In genomic region chr6:166958926-166959861, GRCh38 we compare ENCODE assay signal across 10 cellular contexts. TPM values are rescaled to one million over a fixed set of nuclear protein-coding genes. Genes with fewer than 3 reads are reported as not detected.
A peak's percentile ranks its signal among the peaks of the same experiment; 100 is the strongest.
DNase-seq lines count a peak whose midpoint lies in the region; ATAC-seq, FAIRE-seq and TF ChIP-seq lines count a peak whose summit lies in the region.
"Had no signal": no experiment of that assay in that cellular context is flagged by ENCODE, and none has a peak within 500 bp of the region (broad histone marks: within the 10 kb centered on the region; RNA-seq: fewer than 3 reads in every experiment).

No MANE protein-coding gene starts in this region.

- no peak overlapping the region for H2BK20ac ChIP-seq in H1 (ENCODE audit: low read length)

- no peak overlapping the region for H2AK5ac ChIP-seq in H1 (ENCODE audit: low read depth, low read length)

- no peak overlapping the region for H3K4ac ChIP-seq in H1 (replicated peaks; ENCODE audit: insufficient read length, low read depth, low read length)

- H3F3A ChIP-seq in SU-DHL-6 (ENCODE audit: insufficient read depth): peaks cover 36% of the 10 kb centered on the region

- no peak overlapping the region for H3K23ac ChIP-seq in H1 (ENCODE audit: insufficient read length)

- H3K4me3 ChIP-seq in SU-DHL-6 (ENCODE audit: insufficient read depth, low read length, poor library complexity, severe bottlenecking) (peak overlapping the region; percentile 31), H1 (ENCODE audit: extremely low read depth in 1 of 4, insufficient read depth in 2 of 4, low read depth in 3 of 4, low read length in 4 of 4) (no peak overlapping the region), skeletal muscle tissue (ENCODE audit: low read length in 3 of 3) (no peak overlapping the region)

- no peaks in the 10 kb centered on the region for H3K9me3 ChIP-seq in SU-DHL-6 (ENCODE audit: insufficient read depth, low read length)
- H3K9me3 ChIP-seq in H1 (ENCODE audit: insufficient read depth in 2 of 2, low read depth in 1 of 2, low read length in 1 of 2): peaks cover 5 to 7% of the 10 kb centered on the region in 2 experiments; a peak in 1 of 4 replicates
- no peaks in the 10 kb centered on the region for H3K9me3 ChIP-seq in skeletal muscle tissue (ENCODE audit: control insufficient read depth in 3 of 3, low read length in 3 of 3)

- no peak overlapping the region for H2BK12ac ChIP-seq in H1 (ENCODE audit: low read depth, low read length)

- H3K79me2 ChIP-seq in SU-DHL-6 (ENCODE audit: insufficient read depth, low read length) (no peaks in the 10 kb centered on the region), H1 (ENCODE audit: control insufficient read depth in 1 of 2, insufficient read depth in 2 of 2, low read length in 2 of 2) (no peaks in the 10 kb centered on the region)

- ATAC-seq in GM21360 (IDR thresholded peaks at IDR 0.05; ENCODE audit: unreplicated experiment): no peak

- H2BK120ac ChIP-seq in H1 (replicated peaks; ENCODE audit: low read depth, low read length): no peak overlapping the region

- no peak overlapping the region for H2BK5ac ChIP-seq in H1 (ENCODE audit: low read depth, low read length)

- H3K4me2 ChIP-seq in SU-DHL-6 (ENCODE audit: low read depth, low read length, poor library complexity, severe bottlenecking) (peak overlapping the region; percentile 65), H1 (ENCODE audit: insufficient read depth in 1 of 2, low read depth in 2 of 2, low read length in 2 of 2) (no peak overlapping the region)

- H3K23me2 ChIP-seq in H1 (ENCODE audit: low read depth, low read length): peaks cover 17% of the 10 kb centered on the region; the same call in 1 of the 2 replicates

- H4K91ac ChIP-seq in H1 (replicated peaks; ENCODE audit: insufficient read length, low read length): no peak overlapping the region

- H4K8ac ChIP-seq in H1 (ENCODE audit: extremely low read depth, insufficient read depth, low read length): no peak overlapping the region

- no peak overlapping the region for H4K5ac ChIP-seq in H1 (ENCODE audit: insufficient read length, low read depth, low read length)

- CTCF ChIA-PET in H1 (lab: Charles Lee; ENCODE audit: partially characterized antibody): interaction anchor here (1.3 to 2.4 kb wide), 4 partner anchors 15 to 246 kb away, joined by 3 to 10 read pairs (median 6); no protein-coding TSS in a partner anchor

- H3K4me1 ChIP-seq in H1 (replicated peaks in 1 of 4; ENCODE audit: control insufficient read depth in 3 of 4, insufficient read depth in 4 of 4, low read length in 3 of 4) (peaks cover 2 to 12% (median 5%) of the 10 kb centered on the region in 4 experiments; a peak in 6 of 7 replicates), skeletal muscle tissue (ENCODE audit: control insufficient read depth in 3 of 3, insufficient read depth in 3 of 3, low read length in 3 of 3) (peaks cover 9 to 24% (median 14%) of the 10 kb centered on the region in 3 donors)

- H2AFZ ChIP-seq in SU-DHL-6 (ENCODE audit: low read depth, low read length, severe bottlenecking): peak overlapping the region; percentile 55
- no peak overlapping the region for H2AFZ ChIP-seq in H1 (ENCODE audit: low read length)

- FAIRE-seq in H1 (lab: Jason Lieb, UNC): no peak
- FAIRE-seq: keratinocyte had no signal

- 0 out of 2 replicates have a peak overlapping the region, but pooled peaks have one; percentile 81 for H2BK15ac ChIP-seq in H1 (ENCODE audit: low read length)

- no peak overlapping the region for H3K56ac ChIP-seq in H1 (replicated peaks; ENCODE audit: insufficient read length, low read depth, low read length)

- TF ChIP-seq EP300 in H1 (IDR thresholded peaks at IDR 0.05; ENCODE audit: borderline replicate concordance in 1 of 2, low read depth in 2 of 2, low read length in 2 of 2): no peak

- no peak overlapping the region for H3K14ac ChIP-seq in H1 (ENCODE audit: insufficient read length)

- 87% methylated on average over 11 of the region's 13 CpGs; no CpG with 5 or more reads in 1 of the 2 experiments for WGBS in H1 (ENCODE audit: extremely low coverage in 1 of 2, insufficient coverage in 1 of 2, insufficient read length in 1 of 2, insufficient replicate concordance in 2 of 2, low coverage in 1 of 2, low lambda C conversion rate in 2 of 2, missing lambda C conversion rate in 1 of 2), 2 experiments

- POLR2A ChIA-PET in H1 (lab: Charles Lee; ENCODE audit: partially characterized antibody): interaction anchor here (1.4 kb wide), 1 partner anchor 11 kb away, joined by 4 read pairs; no protein-coding TSS in a partner anchor

- no peak overlapping the region for H3K18ac ChIP-seq in H1 (ENCODE audit: extremely low read depth, low read length)

- no peaks in the 10 kb centered on the region for H3K79me1 ChIP-seq in H1 (ENCODE audit: low read depth, low read length)

- H3K36me3 ChIP-seq in SU-DHL-6 (ENCODE audit: low read length): no peaks in the 10 kb centered on the region
- H3K36me3 ChIP-seq in H1 (ENCODE audit: control insufficient read depth in 2 of 4, insufficient read depth in 4 of 4, low read length in 3 of 4): no peaks in the 10 kb centered on the region
- H3K36me3 ChIP-seq in skeletal muscle tissue (ENCODE audit: control insufficient read depth in 3 of 3, insufficient read depth in 3 of 3, low read length in 3 of 3): no peaks in the 10 kb centered on the region

- H3K9me2 ChIP-seq in SU-DHL-6 (replicated peaks; ENCODE audit: insufficient read depth, low read length): no peaks in the 10 kb centered on the region

- no peaks in the 10 kb centered on the region for H4K20me1 ChIP-seq in SU-DHL-6 (ENCODE audit: low read depth, low read length)
- H4K20me1 ChIP-seq in H1 (replicated peaks in 1 of 2; ENCODE audit: control insufficient read depth in 1 of 2, insufficient read depth in 2 of 2, low read length in 2 of 2): no peaks in the 10 kb centered on the region

- no peak for TF ChIP-seq RAD21 in H1 (IDR thresholded peaks at IDR 0.05 in 1 of 2, conservative IDR thresholded peaks at IDR 0.05 in 1 of 2; ENCODE audit: low read depth in 2 of 2, low read length in 2 of 2)

- H3K9ac ChIP-seq in SU-DHL-6 (ENCODE audit: low read length): peak overlapping the region; percentile 61
- no peak overlapping the region for H3K9ac ChIP-seq in H1 (replicated peaks in 1 of 4; ENCODE audit: extremely low read depth in 1 of 4, low read depth in 3 of 4, low read length in 3 of 4)
- no peak overlapping the region for H3K9ac ChIP-seq in skeletal muscle tissue (ENCODE audit: low read depth in 1 of 3, low read length in 3 of 3)

- no peaks in the 10 kb centered on the region for H3K27me3 ChIP-seq in SU-DHL-6 (ENCODE audit: low read length)
- H3K27me3 ChIP-seq in H1 (replicated peaks in 1 of 4; ENCODE audit: control insufficient read depth in 3 of 4, extremely low read depth in 1 of 4, insufficient read depth in 3 of 4, low read length in 3 of 4): peaks cover 0 to 6% (median 0%) of the 10 kb centered on the region in 4 experiments; a peak in 3 of 7 replicates
- H3K27me3 ChIP-seq in skeletal muscle tissue (ENCODE audit: control insufficient read depth in 3 of 3, insufficient read depth in 3 of 3, low read length in 3 of 3): no peaks in the 10 kb centered on the region

- TF ChIP-seq POLR2A in H1 (IDR thresholded peaks at IDR 0.05; ENCODE audit: control extremely low read depth in 1 of 2, low read depth in 2 of 2, low read length in 2 of 2): no peak

- H3K27ac ChIP-seq in SU-DHL-6 (ENCODE audit: low read depth, low read length) (peak overlapping the region; percentile 91), H1 (ENCODE audit: low read depth, low read length) (no peak overlapping the region), skeletal muscle tissue (ENCODE audit: low read depth, low read length) (peak overlapping the region; percentile 36)
- H3K27ac ChIP-seq: VCaP had no signal

- DNase-seq in activated T-cell treated with anti-CD3 and anti-CD28 coated beads, Interleukin-2, amount 50 U/mL, for 1 hour: peak; percentile 45
- DNase-seq in activated T-cell treated with anti-CD3 and anti-CD28 coated beads for 4 hours: no peak
- no peak for DNase-seq in H1 (ENCODE audit: low read depth in 1 of 2, low spot score in 2 of 2)
- DNase-seq in retina: no peak
- no peak for DNase-seq in NCI-H82 (lab: John Stamatoyannopoulos, UW)

- TF ChIP-seq CTCF in SU-DHL-6 (IDR thresholded peaks at IDR 0.05; ENCODE audit: insufficient read depth, low read length, poor library complexity, severe bottlenecking): no peak
- no peak for TF ChIP-seq CTCF in H1 (IDR thresholded peaks at IDR 0.05; ENCODE audit: control extremely low read depth in 1 of 3, insufficient read depth in 1 of 3, low read depth in 1 of 3, low read length in 3 of 3)

TF ChIP-seq in H1, 55 proteins besides CTCF, POLR2A, EP300 and RAD21:
- no peak for TF ChIP-seq ASH2L (IDR thresholded peaks at IDR 0.05; ENCODE audit: low read length)
- TF ChIP-seq RXRA (IDR thresholded peaks at IDR 0.05; ENCODE audit: insufficient read depth, low read depth, low read length): no peak
- no peak for TF ChIP-seq CHD2 (IDR thresholded peaks at IDR 0.05; ENCODE audit: low read length)
- TF ChIP-seq HDAC6 (IDR thresholded peaks at IDR 0.05; ENCODE audit: low read depth, low read length): no peak
- no peak for TF ChIP-seq SP2 (IDR thresholded peaks at IDR 0.05; ENCODE audit: low read length)
- no peak for TF ChIP-seq CEBPB (IDR thresholded peaks at IDR 0.05; ENCODE audit: low read depth, low read length)
- no peak for TF ChIP-seq TAF1 (IDR thresholded peaks at IDR 0.05; ENCODE audit: low read depth, low read length)
- no peak for TF ChIP-seq CBX5 (IDR thresholded peaks at IDR 0.05; ENCODE audit: low read depth, low read length)

RNA-seq across cellular contexts. Expression of gene RNASET2, which starts 2.8 kb away (rescaled TPM):
- 20.8 and 22.9 TPM in 2 replicates for total RNA-seq in H1 (2021; fragmentation: NEBNext Ultra II Directional; extraction: Animal tissue kit (Norgen Biotek cat#: 25700))
- polyA plus RNA-seq in H1 (2011; rRNA removed): 15.7 and 20.0 TPM in 2 replicates
- polyA plus RNA-seq in H1 (2011; cell fraction: cytosol; rRNA removed): 25.0 TPM
- polyA plus RNA-seq in H1 (2011; cell fraction: nucleus; rRNA removed): 20.2 TPM
- 16.6 to 23.1 TPM (median 19.5 TPM) in 4 replicates for polyA plus RNA-seq in H1 (2012, experiment 1 of 2)
- 22.5 TPM for polyA plus RNA-seq in H1 (2012, experiment 2 of 2)
- 23.2 TPM for polyA plus RNA-seq in H1 (2013, experiment 1 of 2)
- 22.2 TPM for polyA plus RNA-seq in H1 (2013, experiment 2 of 2)
- 8.1 and 12.3 TPM in 2 replicates for polyA minus RNA-seq in H1 (2011; rRNA and poly(A)+ RNA removed)
- 9.6 TPM for polyA minus RNA-seq in H1 (2011; cell fraction: cytosol; rRNA and poly(A)+ RNA removed)
- polyA minus RNA-seq in H1 (2011; cell fraction: nucleus; rRNA and poly(A)+ RNA removed): 11.1 TPM
- 20.9 TPM for total RNA-seq in skeletal muscle tissue

RNA-seq across cellular contexts. Expression of gene CEP43, which starts 40.0 kb away (rescaled TPM):
- 31.2 and 33.8 TPM in 2 replicates for total RNA-seq in H1 (2021; fragmentation: NEBNext Ultra II Directional; extraction: Animal tissue kit (Norgen Biotek cat#: 25700))
- 9.9 and 12.0 TPM in 2 replicates for polyA plus RNA-seq in H1 (2011; rRNA removed)
- polyA plus RNA-seq in H1 (2011; cell fraction: cytosol; rRNA removed): 20.6 TPM
- polyA plus RNA-seq in H1 (2011; cell fraction: nucleus; rRNA removed): 14.2 TPM
- 13.6 to 28.7 TPM (median 18.0 TPM) in 4 replicates for polyA plus RNA-seq in H1 (2012, experiment 1 of 2)
- polyA plus RNA-seq in H1 (2012, experiment 2 of 2): 3.0 TPM
- polyA plus RNA-seq in H1 (2013, experiment 1 of 2): 15.2 TPM
- 14.7 TPM for polyA plus RNA-seq in H1 (2013, experiment 2 of 2)
- 11.1 and 11.4 TPM in 2 replicates for polyA minus RNA-seq in H1 (2011; rRNA and poly(A)+ RNA removed)
- polyA minus RNA-seq in H1 (2011; cell fraction: cytosol; rRNA and poly(A)+ RNA removed): 12.2 TPM
- polyA minus RNA-seq in H1 (2011; cell fraction: nucleus; rRNA and poly(A)+ RNA removed): 23.6 TPM
- 16.7 TPM for total RNA-seq in skeletal muscle tissue
